Comparison of ENCODE assay signal across 18 cellular contexts in the genomic region with DNA sequence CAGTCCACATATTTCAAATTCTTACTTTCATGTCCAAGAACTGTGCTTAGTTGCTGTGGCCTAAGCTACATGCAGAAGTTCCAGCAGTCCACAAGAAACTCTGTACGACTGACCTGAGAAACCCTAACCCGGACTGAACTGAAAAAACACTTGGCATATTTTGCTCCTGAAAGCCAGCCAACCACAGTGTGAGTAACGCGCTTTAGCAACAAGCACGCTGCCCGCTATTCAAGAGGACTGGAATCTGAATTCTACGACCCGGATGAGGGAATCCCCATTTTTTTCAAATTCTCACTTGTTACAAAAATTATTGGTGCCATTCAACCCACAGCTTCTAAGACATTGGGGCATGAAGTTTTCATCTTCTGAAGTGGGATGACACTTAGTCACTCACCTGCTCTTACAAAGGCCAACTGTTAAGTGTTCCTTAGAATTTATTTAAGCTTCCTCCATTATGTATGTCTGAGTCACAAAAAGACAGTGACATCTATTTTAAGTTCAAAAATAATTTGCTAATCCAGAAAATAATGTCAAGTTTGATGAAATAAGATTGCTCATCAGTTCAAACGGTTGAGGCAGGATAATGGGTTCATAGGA.
"Had no signal": no experiment of that assay in that cellular context is flagged by ENCODE, and none has a peak within 500 bp of the region (broad histone marks: within the 10 kb centered on the region; RNA-seq: fewer than 3 reads in every experiment).

No MANE protein-coding gene starts in this region.

- ATAC-seq: left cardiac atrium, mucosa of descending colon, natural killer cell had no signal

- H3K27me3 Mint-ChIP-seq: activated CD4-positive, alpha-beta memory T cell treated with anti-CD3 and anti-CD28 coated beads, Interleukin-2, amount 10 ng/mL, durations not matched to agents 7 days and 5 days; activated naive CD8-positive, alpha-beta T cell treated with anti-CD3 and anti-CD28 coated beads, Interleukin-2, amount 10 ng/mL, durations not matched to agents 7 days and 5 days; dendritic cell treated with granulocyte-macrophage colony-stimulating factor and Interleukin-4, amounts not matched to agents 40 ng/mL and 50 ng/mL, for 4 days; stimulated activated naive CD8-positive, alpha-beta T cell treated with anti-CD3 and anti-CD28 coated beads, Interleukin-15, Interleukin-2, amounts not matched to agents 100 ng/mL and 50 ng/mL, for 24 hours had no signal

- H3K4me3 Mint-ChIP-seq: activated CD4-positive, alpha-beta memory T cell treated with anti-CD3 and anti-CD28 coated beads, Interleukin-2, amount 10 ng/mL, durations not matched to agents 7 days and 5 days; activated naive CD8-positive, alpha-beta T cell treated with anti-CD3 and anti-CD28 coated beads, Interleukin-2, amount 10 ng/mL, durations not matched to agents 7 days and 5 days; dendritic cell treated with granulocyte-macrophage colony-stimulating factor and Interleukin-4, amounts not matched to agents 40 ng/mL and 50 ng/mL, for 4 days; endodermal cell; immature natural killer cell; natural killer cell; stimulated activated naive CD8-positive, alpha-beta T cell treated with anti-CD3 and anti-CD28 coated beads, Interleukin-15, Interleukin-2, amounts not matched to agents 100 ng/mL and 50 ng/mL, for 24 hours had no signal

- H3K36me3 ChIP-seq: ascending aorta, cardiac muscle cell had no signal

- H3K4me3 ChIP-seq: ascending aorta, cardiac muscle cell, mucosa of descending colon, testis had no signal

- H3K27ac Mint-ChIP-seq: activated CD4-positive, alpha-beta memory T cell treated with anti-CD3 and anti-CD28 coated beads, Interleukin-2, amount 10 ng/mL, durations not matched to agents 7 days and 5 days; activated naive CD8-positive, alpha-beta T cell treated with anti-CD3 and anti-CD28 coated beads, Interleukin-2, amount 10 ng/mL, durations not matched to agents 7 days and 5 days; dendritic cell treated with granulocyte-macrophage colony-stimulating factor and Interleukin-4, amounts not matched to agents 40 ng/mL and 50 ng/mL, for 4 days; endodermal cell; immature natural killer cell; natural killer cell; stimulated activated naive CD8-positive, alpha-beta T cell treated with anti-CD3 and anti-CD28 coated beads, Interleukin-15, Interleukin-2, amounts not matched to agents 100 ng/mL and 50 ng/mL, for 24 hours had no signal

- H3K4me1 ChIP-seq: ascending aorta, testis had no signal

- DNase-seq: activated CD4-positive, alpha-beta memory T cell treated with anti-CD3 and anti-CD28 coated beads, Interleukin-2, amount 10 ng/mL, durations not matched to agents 7 days and 5 days; activated CD4-positive, alpha-beta T cell treated with anti-CD3 and anti-CD28 coated beads for 1 hour; activated gamma-delta T cell; activated naive CD8-positive, alpha-beta T cell treated with anti-CD3 and anti-CD28 coated beads, Interleukin-2, amount 10 ng/mL, durations not matched to agents 7 days and 5 days; activated T-cell treated with anti-CD3 and anti-CD28 coated beads, Interleukin-2, amount 50 U/mL, for 48 hours; endodermal cell; glutamatergic neuron; immature natural killer cell; left cardiac atrium; mucosa of descending colon; natural killer cell; stimulated activated CD4-positive, alpha-beta T cell treated with anti-CD3 and anti-CD28 coated beads, Interleukin-2, amount 100 ng/mL, for 48 hours; T-helper 9 cell; testis had no signal

- H3K27ac ChIP-seq: ascending aorta, cardiac muscle cell, testis had no signal

- H3K9me3 ChIP-seq: ascending aorta, testis had no signal

- H3K36me3 Mint-ChIP-seq: natural killer cell had no signal

- H3K27me3 ChIP-seq: ascending aorta, cardiac muscle cell, testis had no signal

- H3K4me1 Mint-ChIP-seq: activated naive CD8-positive, alpha-beta T cell treated with anti-CD3 and anti-CD28 coated beads, Interleukin-2, amount 10 ng/mL, durations not matched to agents 7 days and 5 days; endodermal cell; immature natural killer cell; natural killer cell had no signal
